ENCODE assay signal across 19 cellular contexts in genomic region chr22:29427176-29427760, GRCh38. TPM values are rescaled to one million over a fixed set of nuclear protein-coding genes. Genes with fewer than 3 reads are reported as not detected.
"Had no signal": no experiment of that assay in that cellular context is flagged by ENCODE, and none has a peak within 500 bp of the region (broad histone marks: within the 10 kb centered on the region; RNA-seq: fewer than 3 reads in every experiment).

No MANE protein-coding gene starts in this region.

- DNase-seq: activated CD4-positive, alpha-beta T cell treated with anti-CD3 and anti-CD28 coated beads, Interleukin-2, amount 10 ng/mL, durations not matched to agents 7 days and 5 days; activated CD4-positive, CD25-positive, alpha-beta regulatory T cell; activated CD8-positive, alpha-beta T cell treated with anti-CD3 and anti-CD28 coated beads, Interleukin-2, amount 10 ng/mL, durations not matched to agents 7 days and 5 days; activated naive CD4-positive, alpha-beta T cell treated with Interleukin-2 at 50 U/mL for 16 hours; activated T-cell treated with anti-CD3 and anti-CD28 coated beads, Interleukin-2, amount 50 U/mL, for 24 hours; aorta; dermis blood vessel endothelial cell; effector memory CD8-positive, alpha-beta T cell; foreskin melanocyte; left lung; stimulated activated CD4-positive, alpha-beta T cell treated with anti-CD3 and anti-CD28 coated beads, Interleukin-2, amount 100 ng/mL, for 24 hours; stimulated activated naive CD4-positive, alpha-beta T cell treated with Interleukin-2 at 50 U/mL for 16 hours; transverse colon had no signal

RNA-seq across cellular contexts. Expression of gene RFPL1, which starts 11.1 kb away (rescaled TPM):
- total RNA-seq: activated CD4-positive, alpha-beta T cell treated with anti-CD3 and anti-CD28 coated beads, Interleukin-2, amount 10 ng/mL, durations not matched to agents 7 days and 5 days; activated CD8-positive, alpha-beta T cell treated with anti-CD3 and anti-CD28 coated beads, Interleukin-2, amount 10 ng/mL, durations not matched to agents 7 days and 5 days; activated T-helper 2 cell treated with anti-CD3 and anti-CD28 coated beads, Interferon-gamma antibody, Interleukin-2, Interleukin-4, amounts not matched to agents 10 μg/mL and 5 μg/mL and 100 μg/mL, durations not matched to agents 14 hours and 24 hours and 36 hours; aorta; dermis blood vessel endothelial cell; kidney epithelial cell; left lung; myocyte; osteoblast; right atrium auricular region; skeletal muscle tissue; transverse colon had no signal
